Comparison of ENCODE assay signal across 10 cellular contexts in the genomic region with DNA sequence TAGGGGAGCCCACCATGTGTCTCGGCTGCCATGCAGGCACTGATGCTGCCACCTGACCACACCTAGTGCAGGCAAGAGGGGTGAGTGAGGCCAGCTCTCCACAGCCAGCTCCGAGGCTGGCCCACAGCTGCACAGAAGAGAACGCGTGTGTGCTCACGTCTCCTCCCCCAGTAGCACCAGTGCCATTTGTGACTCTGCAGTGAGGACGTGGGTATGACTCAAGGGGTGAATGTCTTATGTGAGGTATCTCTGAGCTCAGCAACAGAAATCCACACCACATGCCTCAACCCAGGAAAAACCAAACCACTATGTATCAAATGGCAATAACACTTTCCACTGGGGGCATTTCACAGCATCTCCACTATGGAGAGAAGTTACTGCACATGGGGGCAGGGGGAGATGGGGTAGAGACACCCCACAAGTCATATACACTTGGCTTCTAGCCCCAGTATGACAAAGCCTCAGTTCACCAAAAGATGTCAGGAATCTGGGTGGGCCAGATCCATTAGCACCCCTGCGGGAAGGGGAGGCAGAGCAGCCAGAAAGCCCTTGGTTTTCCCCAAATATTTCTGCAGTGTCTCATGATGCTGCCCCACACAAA.
DNase-seq lines count a peak whose midpoint lies in the region; ATAC-seq, FAIRE-seq and TF ChIP-seq lines count a peak whose summit lies in the region.
"Had no signal": no experiment of that assay in that cellular context is flagged by ENCODE, and none has a peak within 500 bp of the region (broad histone marks: within the 10 kb centered on the region; RNA-seq: fewer than 3 reads in every experiment).

No MANE protein-coding gene starts in this region.

- no peak overlapping the region for H2AK5ac ChIP-seq in H1 (ENCODE audit: low read depth, low read length)

- H3K79me1 ChIP-seq in H1 (ENCODE audit: low read depth, low read length), result peaks cover 21% of the 10 kb centered on the region

- intact Hi-C loops in gastrocnemius medialis (cut with DNase I; ENCODE audit: low total_unique reads), result no loop called here

- H3K79me2 ChIP-seq in Karpas-422 (ENCODE audit: low read length), result peaks cover 9% of the 10 kb centered on the region; the same call in 1 of the 2 replicates
- peaks cover 0 to 64% of the 10 kb centered on the region in 2 experiments; a peak in 2 of 4 replicates for H3K79me2 ChIP-seq in H1 (ENCODE audit: control insufficient read depth in 1 of 2, insufficient read depth in 2 of 2, low read length in 2 of 2)

- H4K8ac ChIP-seq in H1 (ENCODE audit: extremely low read depth, insufficient read depth, low read length), result no peak overlapping the region

- TF ChIP-seq CTCF in H1 (IDR thresholded peaks at IDR 0.05; ENCODE audit: control extremely low read depth in 1 of 3, insufficient read depth in 1 of 3, low read depth in 1 of 3, low read length in 3 of 3) (no peak), gastrocnemius medialis (IDR thresholded peaks at IDR 0.05 in 4 of 5, conservative IDR thresholded peaks at IDR 0.05 in 1 of 5) (no peak), nephron progenitor cell (IDR thresholded peaks at IDR 0.05) (no peak)

- no peak overlapping the region for H3K56ac ChIP-seq in H1 (replicated peaks; ENCODE audit: insufficient read length, low read depth, low read length)

- in situ Hi-C loops in gastrocnemius medialis (cut with MboI; ENCODE audit: low sequenced_read_pairs in 4 of 4), result no loop called here

- peaks cover 94% of the 10 kb centered on the region for H3K4me1 ChIP-seq in Karpas-422 (ENCODE audit: low read length)
- peaks cover 0 to 14% (median 2%) of the 10 kb centered on the region in 4 experiments; a peak in 4 of 7 replicates for H3K4me1 ChIP-seq in H1 (replicated peaks in 1 of 4; ENCODE audit: control insufficient read depth in 3 of 4, insufficient read depth in 4 of 4, low read length in 3 of 4)
- peaks cover 54 to 68% of the 10 kb centered on the region in 2 donors for H3K4me1 ChIP-seq in gastrocnemius medialis

- H3K9ac ChIP-seq in Karpas-422 (ENCODE audit: low read length) (peak overlapping the region; percentile 67), H1 (replicated peaks in 1 of 4; ENCODE audit: extremely low read depth in 1 of 4, low read depth in 3 of 4, low read length in 3 of 4) (no peak overlapping the region)

- peaks cover 2% of the 10 kb centered on the region for H3K27me3 Mint-ChIP-seq in nephron progenitor cell (ENCODE audit: low read depth, poor library complexity)

- H3K23ac ChIP-seq in H1 (ENCODE audit: insufficient read length), result no peak overlapping the region

- CTCF ChIA-PET in H1 (lab: Charles Lee; ENCODE audit: partially characterized antibody), result interaction anchor here (0.8 kb wide), 1 partner anchor 29 kb away, joined by 3 read pairs; no protein-coding TSS in a partner anchor

- H3K9me3 ChIP-seq in Karpas-422 (ENCODE audit: low read length) (no peaks in the 10 kb centered on the region), H1 (ENCODE audit: insufficient read depth in 2 of 2, low read depth in 1 of 2, low read length in 1 of 2) (no peaks in the 10 kb centered on the region), gastrocnemius medialis (no peaks in the 10 kb centered on the region)

- DNase-seq in ELR (ENCODE audit: low read depth) (peak; percentile 87), Karpas-422 (no peak), H1 (ENCODE audit: low read depth in 1 of 2, low spot score in 2 of 2) (no peak), gastrocnemius medialis (peak; percentile 58 to 61), nephron progenitor cell (no peak), NCI-H2107 treated with DMSO at 0.1 percent for 48 hours (lab: John Stamatoyannopoulos, UW; ENCODE audit: unreplicated experiment) (no peak)
- DNase-seq: caudate nucleus, hypothalamus, NCI-H1105 had no signal

- peak overlapping the region; percentile 32; the same call in 1 of the 2 replicates for H2BK5ac ChIP-seq in H1 (ENCODE audit: low read depth, low read length)

- H3K4me3 ChIP-seq in Karpas-422 (ENCODE audit: low read length) (no peak overlapping the region), H1 (ENCODE audit: extremely low read depth in 1 of 4, insufficient read depth in 2 of 4, low read depth in 3 of 4, low read length in 4 of 4) (no peak overlapping the region), gastrocnemius medialis (no peak overlapping the region)

- TF ChIP-seq POLR2A in H1 (IDR thresholded peaks at IDR 0.05; ENCODE audit: control extremely low read depth in 1 of 2, low read depth in 2 of 2, low read length in 2 of 2), result no peak
- peak in 1 of 2 donors; percentile 28 for TF ChIP-seq POLR2A in gastrocnemius medialis (IDR thresholded peaks at IDR 0.05)

- H2BK12ac ChIP-seq in H1 (ENCODE audit: low read depth, low read length), result no peak overlapping the region

- H3K36me3 ChIP-seq in Karpas-422 (ENCODE audit: insufficient read depth, low read length) (peaks cover 4% of the 10 kb centered on the region; the same call in 1 of the 2 replicates), H1 (ENCODE audit: control insufficient read depth in 2 of 4, insufficient read depth in 4 of 4, low read length in 3 of 4) (peaks cover 46 to 86% (median 66%) of the 10 kb centered on the region in 4 experiments), gastrocnemius medialis (peaks cover 0 to 6% of the 10 kb centered on the region in 2 donors)

- FAIRE-seq in H1 (lab: Jason Lieb, UNC), result no peak

- no peak for TF ChIP-seq EP300 in H1 (IDR thresholded peaks at IDR 0.05; ENCODE audit: borderline replicate concordance in 1 of 2, low read depth in 2 of 2, low read length in 2 of 2)

- H3K4me2 ChIP-seq in Karpas-422 (ENCODE audit: low read depth, low read length, poor library complexity, severe bottlenecking) (peak overlapping the region; percentile 66), H1 (ENCODE audit: insufficient read depth in 1 of 2, low read depth in 2 of 2, low read length in 2 of 2) (no peak overlapping the region)

- ATAC-seq in gastrocnemius medialis (peak; percentile 58 to 70), GM21528 (IDR thresholded peaks at IDR 0.05; ENCODE audit: low FRiP score, unreplicated experiment) (no peak)

- POLR2A ChIA-PET in H1 (lab: Charles Lee; ENCODE audit: partially characterized antibody), result interaction anchor here (1.1 kb wide), 1 partner anchor 70 kb away, joined by 3 read pairs; no protein-coding TSS in a partner anchor

- no peak overlapping the region for H3K4me3 Mint-ChIP-seq in nephron progenitor cell

- H4K91ac ChIP-seq in H1 (replicated peaks; ENCODE audit: insufficient read length, low read length), result no peak overlapping the region

- H2BK20ac ChIP-seq in H1 (ENCODE audit: low read length), result no peak overlapping the region

- no peak for TF ChIP-seq RAD21 in H1 (IDR thresholded peaks at IDR 0.05 in 1 of 2, conservative IDR thresholded peaks at IDR 0.05 in 1 of 2; ENCODE audit: low read depth in 2 of 2, low read length in 2 of 2)

- H3K14ac ChIP-seq in H1 (ENCODE audit: insufficient read length), result no peak overlapping the region

- no peak overlapping the region for H2BK120ac ChIP-seq in H1 (replicated peaks; ENCODE audit: low read depth, low read length)

- no peak overlapping the region for H2BK15ac ChIP-seq in H1 (ENCODE audit: low read length)

- WGBS in H1 (ENCODE audit: extremely low coverage in 1 of 2, insufficient coverage in 1 of 2, insufficient read length in 1 of 2, insufficient replicate concordance in 2 of 2, low coverage in 1 of 2, low lambda C conversion rate in 2 of 2, missing lambda C conversion rate in 1 of 2), 2 experiments, result 88% methylated on average over 7 of the region's 7 CpGs; no CpG with 5 or more reads in 1 of the 2 experiments

- no peaks in the 10 kb centered on the region for H3K9me2 ChIP-seq in Karpas-422 (replicated peaks; ENCODE audit: insufficient read depth, low read length)

- no peak overlapping the region for H3K4ac ChIP-seq in H1 (replicated peaks; ENCODE audit: insufficient read length, low read depth, low read length)

- no peak overlapping the region for H3K27ac Mint-ChIP-seq in nephron progenitor cell

- H3K9me3 Mint-ChIP-seq in nephron progenitor cell, result no peaks in the 10 kb centered on the region

- H3K27ac ChIP-seq in Karpas-422 (ENCODE audit: low read length), result peak overlapping the region; percentile 97
- H3K27ac ChIP-seq in H1 (ENCODE audit: low read depth, low read length), result no peak overlapping the region
- H3K27ac ChIP-seq in gastrocnemius medialis, result peak overlapping the region; percentile 70 to 91 (median 78)

- H3K4me1 Mint-ChIP-seq in nephron progenitor cell, result peaks cover 65% of the 10 kb centered on the region

- no peaks in the 10 kb centered on the region for H3K27me3 ChIP-seq in Karpas-422 (ENCODE audit: low read length)
- H3K27me3 ChIP-seq in H1 (replicated peaks in 1 of 4; ENCODE audit: control insufficient read depth in 3 of 4, extremely low read depth in 1 of 4, insufficient read depth in 3 of 4, low read length in 3 of 4), result no peaks in the 10 kb centered on the region
- H3K27me3 ChIP-seq in gastrocnemius medialis, result no peaks in the 10 kb centered on the region

- no peak overlapping the region for H3K18ac ChIP-seq in H1 (ENCODE audit: extremely low read depth, low read length)

- H2AFZ ChIP-seq in Karpas-422 (ENCODE audit: low read length) (no peak overlapping the region), H1 (ENCODE audit: low read length) (no peak overlapping the region)

- H4K20me1 ChIP-seq in Karpas-422 (ENCODE audit: insufficient read depth, low read depth, low read length) (no peaks in the 10 kb centered on the region), H1 (replicated peaks in 1 of 2; ENCODE audit: control insufficient read depth in 1 of 2, insufficient read depth in 2 of 2, low read length in 2 of 2) (peaks cover 6 to 11% of the 10 kb centered on the region in 2 experiments)

- no peak overlapping the region for H4K5ac ChIP-seq in H1 (ENCODE audit: insufficient read length, low read depth, low read length)

- no peaks in the 10 kb centered on the region for H3K23me2 ChIP-seq in H1 (ENCODE audit: low read depth, low read length)

- H3K36me3 Mint-ChIP-seq in nephron progenitor cell (ENCODE audit: low read depth), result peaks cover 53% of the 10 kb centered on the region

Comparison
In these comparisons a context has a peak if more than half of its experiments do, and no peak if none do; other contexts are left out.
1. DNase-seq: peak in ELR (single experiment) and gastrocnemius medialis (2 of 2); none in Karpas-422 (single experiment), H1 (0 of 2), nephron progenitor cell (single experiment) and NCI-H2107 treated with DMSO at 0.1 percent for 48 hours (single experiment).